ENCODE assay signal across 21 cellular contexts in the genomic region with DNA sequence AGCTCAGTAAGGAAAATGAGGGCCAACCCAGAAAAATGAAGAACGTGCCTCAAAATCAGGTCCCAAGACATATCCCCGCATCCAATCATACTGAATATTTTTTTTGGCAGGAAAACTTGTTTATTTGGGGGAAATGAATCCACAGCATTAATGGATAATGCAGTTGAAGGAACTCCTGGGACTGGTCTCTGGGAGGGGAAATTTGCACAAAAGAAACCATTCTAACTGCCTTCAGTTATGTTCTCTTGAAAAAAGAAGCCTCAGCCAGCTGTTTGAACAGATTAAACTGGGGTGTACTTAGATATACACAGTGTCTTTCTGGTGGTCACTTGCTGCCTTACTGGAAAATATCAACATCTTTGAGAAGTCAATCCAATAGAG.
DNase-seq lines count a peak whose midpoint lies in the region; ATAC-seq and TF ChIP-seq lines count a peak whose summit lies in the region.
"Had no signal": no experiment of that assay in that cellular context is flagged by ENCODE, and none has a peak within 500 bp of the region (broad histone marks: within the 10 kb centered on the region; RNA-seq: fewer than 3 reads in every experiment).

No MANE protein-coding gene starts in this region.

- H3K9me3 ChIP-seq in right atrium auricular region: no peaks in the 10 kb centered on the region
- H3K9me3 ChIP-seq: Peyer's patch, thoracic aorta had no signal

- 51% methylated on average over 2 of the region's 2 CpGs for WGBS in urinary bladder

- no peak for DNase-seq in Right ventricle myocardium inferior (ENCODE audit: missing footprints)
- no peak for DNase-seq in right atrium auricular region (ENCODE audit: low spot score)
- no peak for DNase-seq in chondrocyte (ENCODE audit: low spot score)
- no peak for DNase-seq in nephron progenitor cell
- DNase-seq in NCI-H2196 (lab: John Stamatoyannopoulos, UW; ENCODE audit: unreplicated experiment): no peak
- DNase-seq in EL: no peak
- DNase-seq: activated CD4-positive, alpha-beta T cell treated with anti-CD3 and anti-CD28 coated beads, Interleukin-2, amount 50 U/mL, for 1 hour; activated CD8-positive, alpha-beta memory T cell treated with anti-CD3 and anti-CD28 coated beads, Interleukin-2, amount 50 U/mL, for 48 hours; activated gamma-delta T cell treated with Interleukin-2 at 50 U/mL for 16 hours; amygdala; CD4-positive, CD25-positive, alpha-beta regulatory T cell; effector memory CD8-positive, alpha-beta T cell; kidney; NCI-H1105 treated with DMSO at 0.1 percent for 48 hours; Peyer's patch; stimulated activated CD4-positive, alpha-beta T cell treated with anti-CD3 and anti-CD28 coated beads, Interleukin-4, amount 100 ng/mL, for 1 hour had no signal

- H3K27me3 Mint-ChIP-seq in chondrocyte (ENCODE audit: low read depth): no peaks in the 10 kb centered on the region
- H3K27me3 Mint-ChIP-seq in nephron progenitor cell (ENCODE audit: low read depth, poor library complexity): peaks cover 3% of the 10 kb centered on the region
- H3K27me3 Mint-ChIP-seq: CD4-positive, CD25-positive, alpha-beta regulatory T cell; effector memory CD8-positive, alpha-beta T cell had no signal

- H3K4me3 ChIP-seq in right atrium auricular region (no peak overlapping the region), urinary bladder (ENCODE audit: low read depth, low read length) (no peak overlapping the region)
- H3K4me3 ChIP-seq: hepatocyte, Peyer's patch, thoracic aorta had no signal

- TF ChIP-seq CTCF in right atrium auricular region (IDR thresholded peaks at IDR 0.05) (no peak), chondrocyte (IDR thresholded peaks at IDR 0.05) (no peak), nephron progenitor cell (IDR thresholded peaks at IDR 0.05) (no peak)

- H3K27me3 ChIP-seq in right atrium auricular region: no peaks in the 10 kb centered on the region
- H3K27me3 ChIP-seq: hepatocyte, Peyer's patch had no signal

- no peaks in the 10 kb centered on the region for H3K36me3 ChIP-seq in right atrium auricular region
- H3K36me3 ChIP-seq in urinary bladder (ENCODE audit: insufficient read depth): no peaks in the 10 kb centered on the region
- H3K36me3 ChIP-seq: Peyer's patch, thoracic aorta had no signal

- H3K27ac ChIP-seq in right atrium auricular region: no peak overlapping the region
- H3K27ac ChIP-seq in urinary bladder (ENCODE audit: low read depth): peak overlapping the region; percentile 60
- H3K27ac ChIP-seq: hepatocyte, Peyer's patch, thoracic aorta had no signal

- H3K36me3 Mint-ChIP-seq in chondrocyte (ENCODE audit: low read depth) (no peaks in the 10 kb centered on the region), nephron progenitor cell (ENCODE audit: low read depth) (peaks cover 11% of the 10 kb centered on the region)
- H3K36me3 Mint-ChIP-seq: CD4-positive, CD25-positive, alpha-beta regulatory T cell; memory B cell had no signal

- intact Hi-C loops in Right ventricle myocardium inferior (cut with DNase I): no loop called here

- ATAC-seq in Right ventricle myocardium inferior (peak; percentile 42), GM19455 (IDR thresholded peaks at IDR 0.05; ENCODE audit: unreplicated experiment) (no peak)
- ATAC-seq: effector memory CD8-positive, alpha-beta T cell had no signal

- H3K27ac Mint-ChIP-seq in chondrocyte (ENCODE audit: unreplicated experiment) (peak overlapping the region; percentile 50), nephron progenitor cell (peak overlapping the region; percentile 81)
- H3K27ac Mint-ChIP-seq: CD4-positive, CD25-positive, alpha-beta regulatory T cell; effector memory CD8-positive, alpha-beta T cell; memory B cell had no signal

- peaks cover 0 to 55% of the 10 kb centered on the region in 2 donors for H3K4me1 ChIP-seq in right atrium auricular region
- H3K4me1 ChIP-seq in urinary bladder (ENCODE audit: insufficient read depth): no peaks in the 10 kb centered on the region

- H3K4me1 Mint-ChIP-seq in chondrocyte (ENCODE audit: low read depth) (peaks cover 49% of the 10 kb centered on the region), nephron progenitor cell (peaks cover 84% of the 10 kb centered on the region)

- H3K4me3 Mint-ChIP-seq in chondrocyte (ENCODE audit: unreplicated experiment) (no peak overlapping the region), nephron progenitor cell (peak overlapping the region; percentile 28)
- H3K4me3 Mint-ChIP-seq: CD4-positive, CD25-positive, alpha-beta regulatory T cell; effector memory CD8-positive, alpha-beta T cell; memory B cell had no signal

- H3K9me3 Mint-ChIP-seq in chondrocyte (ENCODE audit: low read depth) (no peaks in the 10 kb centered on the region), nephron progenitor cell (no peaks in the 10 kb centered on the region)
- H3K9me3 Mint-ChIP-seq: CD4-positive, CD25-positive, alpha-beta regulatory T cell; effector memory CD8-positive, alpha-beta T cell; memory B cell had no signal
